In genomic region chr2:138502253-138503086, GRCh38 we compare ENCODE assay signal across 8 cellular contexts. TPM values are rescaled to one million over a fixed set of nuclear protein-coding genes. Genes with fewer than 3 reads are reported as not detected.
DNase-seq lines count a peak whose midpoint lies in the region; FAIRE-seq and TF ChIP-seq lines count a peak whose summit lies in the region.

No MANE protein-coding gene starts in this region.

- H3K27ac ChIP-seq in 22Rv1 (peak overlapping the region; percentile 89), WERI-Rb-1 (peak overlapping the region; percentile 82), neural progenitor cell (peak overlapping the region; percentile 90)

- peak; percentile 47 for FAIRE-seq in GM12891 (lab: Jason Lieb, UNC)

- H3K9me3 ChIP-seq in WERI-Rb-1 (ENCODE audit: severe bottlenecking) = no peaks in the 10 kb centered on the region
- no peaks in the 10 kb centered on the region for H3K9me3 ChIP-seq in neural progenitor cell (ENCODE audit: low read depth)

- H3K79me2 ChIP-seq in neural progenitor cell (ENCODE audit: low read depth) = peaks cover 59% of the 10 kb centered on the region

- H3K4me3 ChIP-seq in WERI-Rb-1 (ENCODE audit: low read depth, low read length) = peak overlapping the region; percentile 93
- H3K4me3 ChIP-seq in fibroblast of pulmonary artery (replicated peaks; ENCODE audit: low read depth, low read length) = peak overlapping the region; percentile 90
- H3K4me3 ChIP-seq in neural progenitor cell = peak overlapping the region; percentile 78

- peaks cover 15% of the 10 kb centered on the region for H3K4me1 Mint-ChIP-seq in neural progenitor cell

- peaks cover 1% of the 10 kb centered on the region for H3K36me3 Mint-ChIP-seq in neural progenitor cell

- H2AFZ ChIP-seq in neural progenitor cell (replicated peaks) = peak overlapping the region; percentile 52

- H3K9me3 Mint-ChIP-seq in neural progenitor cell = no peaks in the 10 kb centered on the region

- peaks cover 47% of the 10 kb centered on the region for H4K20me1 ChIP-seq in neural progenitor cell (ENCODE audit: low read depth)

- no peak for DNase-seq in GM12891 (ENCODE audit: insufficient read length, low spot score)
- DNase-seq in HT1080 (ENCODE audit: low read depth) = peak; percentile 9
- no peak for DNase-seq in WERI-Rb-1
- DNase-seq in fibroblast of pulmonary artery (ENCODE audit: low read depth) = no peak
- peak; percentile 21 for DNase-seq in neural progenitor cell (ENCODE audit: low spot score)
- DNase-seq in NCI-H187 treated with DMSO at 0.1 percent for 48 hours (lab: John Stamatoyannopoulos, UW) = no peak
- DNase-seq in midbrain (lab: John Stamatoyannopoulos, UW) = no peak

- H3F3A ChIP-seq in neural progenitor cell (ENCODE audit: low read depth) = peaks cover 22% of the 10 kb centered on the region

- no peaks in the 10 kb centered on the region for H3K36me3 ChIP-seq in WERI-Rb-1
- no peaks in the 10 kb centered on the region for H3K36me3 ChIP-seq in neural progenitor cell

- H3K9ac ChIP-seq in neural progenitor cell = peak overlapping the region; percentile 75

- no peak for TF ChIP-seq POLR2A in GM12891 (IDR thresholded peaks at IDR 0.05; ENCODE audit: low read depth, low read length)

- H3K27me3 Mint-ChIP-seq in neural progenitor cell (ENCODE audit: insufficient read depth, low read depth) = no peaks in the 10 kb centered on the region

- TF ChIP-seq CTCF in 22Rv1 (IDR thresholded peaks at IDR 0.05) (no peak), WERI-Rb-1 (IDR thresholded peaks at IDR 0.05; ENCODE audit: low read depth, low read length) (no peak), fibroblast of pulmonary artery (IDR thresholded peaks at IDR 0.05; ENCODE audit: low read length, missing control alignments) (no peak), neural progenitor cell (IDR thresholded peaks at IDR 0.05) (no peak)

- H3K27me3 ChIP-seq in WERI-Rb-1 (ENCODE audit: insufficient read depth, low read depth, severe bottlenecking) = no peaks in the 10 kb centered on the region
- no peaks in the 10 kb centered on the region for H3K27me3 ChIP-seq in neural progenitor cell

- H3K4me2 ChIP-seq in neural progenitor cell = peak overlapping the region; percentile 88

- peak overlapping the region; percentile 99 for H3K4me3 Mint-ChIP-seq in neural progenitor cell

- H3K4me1 ChIP-seq in neural progenitor cell = peaks cover 11% of the 10 kb centered on the region

- H3K27ac Mint-ChIP-seq in neural progenitor cell = peak overlapping the region; percentile 96

TF ChIP-seq in GM12891, 5 proteins besides CTCF, POLR2A, EP300 and RAD21:
- TF ChIP-seq SPI1 (IDR thresholded peaks at IDR 0.05; ENCODE audit: low read depth, low read length) (no peak), POU2F2 (IDR thresholded peaks at IDR 0.05; ENCODE audit: low read depth, low read length) (no peak), TAF1 (IDR thresholded peaks at IDR 0.05; ENCODE audit: low read depth, low read length) (no peak)

RNA-seq across cellular contexts. Expression of gene SPOPL, which starts 0.9 kb away (rescaled TPM):
- 4.8 TPM for polyA plus RNA-seq in GM12891 (2012; ENCODE audit: low read depth, missing spikeins)
- 15.8 and 25.8 TPM in 2 replicates for total RNA-seq in HT1080 (2014; rRNA removed; shearing (Covaris generic))
- polyA plus RNA-seq in HT1080 (2015; cell fraction: cytosol; rRNA removed) = 14.1 and 19.8 TPM in 2 replicates
- polyA plus RNA-seq in HT1080 (2015; cell fraction: nucleus; rRNA removed) = 8.3 and 10.8 TPM in 2 replicates
- 13.3 and 19.8 TPM in 2 replicates for total RNA-seq in neural progenitor cell (ENCODE audit: low replicate concordance)

Comparison
In these comparisons a context has a peak if more than half of its experiments do, and no peak if none do; other contexts are left out.
1. DNase-seq: peak in HT1080 (single experiment) and neural progenitor cell (single experiment); none in GM12891 (single experiment), WERI-Rb-1 (single experiment), fibroblast of pulmonary artery (single experiment), NCI-H187 treated with DMSO at 0.1 percent for 48 hours (single experiment) and midbrain (single experiment).
2. Peak in every context shown above with its lines, with median percentiles within 50 percentile points of each other: H3K27ac ChIP-seq and H3K4me3 ChIP-seq.